ENCODE assay signal across 1 cellular context in genomic region chr9:4796988-4797956, GRCh38.
TF ChIP-seq lines count a peak whose summit lies in the region.

No MANE protein-coding gene starts in this region.

TF ChIP-seq in endothelial cell of umbilical vein, 7 proteins besides CTCF, POLR2A, EP300 and RAD21:
- TF ChIP-seq GATA2 (IDR thresholded peaks at IDR 0.05; ENCODE audit: insufficient read depth, insufficient read length, low read depth, low read length), result no peak
- no peak for TF ChIP-seq POLR2AphosphoS5 (IDR thresholded peaks at IDR 0.05; ENCODE audit: insufficient read depth, low read depth, low read length)
- no peak for TF ChIP-seq EZH2 (IDR thresholded peaks at IDR 0.05; ENCODE audit: borderline replicate concordance, low read depth, low read length, severe bottlenecking)
- no peak for TF ChIP-seq FOS (IDR thresholded peaks at IDR 0.05; ENCODE audit: borderline replicate concordance, insufficient read depth, low read length)
- no peak for TF ChIP-seq MYC (IDR thresholded peaks at IDR 0.05; ENCODE audit: low read depth, low read length)
